Comparison of ENCODE assay signal across 8 cellular contexts in the genomic region with DNA sequence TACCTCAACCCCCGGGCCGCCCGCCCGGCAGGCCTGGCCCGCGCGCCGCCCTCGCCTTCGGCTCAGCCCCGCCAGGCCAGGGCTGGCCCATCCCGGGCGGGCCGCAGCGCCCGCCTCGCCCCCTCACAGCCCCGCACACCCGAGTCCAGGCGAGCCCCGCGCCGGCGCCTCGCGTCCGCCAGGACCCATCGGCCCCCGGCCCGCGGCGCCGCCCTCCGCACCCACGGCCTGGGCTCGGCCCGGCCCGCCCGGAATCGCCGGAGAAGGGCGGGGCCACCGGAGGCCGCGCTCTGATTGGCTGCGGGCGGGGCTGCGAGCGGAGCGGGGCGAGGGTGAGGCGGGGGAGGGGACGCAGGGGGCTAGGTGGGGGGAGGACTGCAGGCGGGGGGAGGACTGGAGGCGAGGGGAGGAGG. TPM values are rescaled to one million over a fixed set of nuclear protein-coding genes. Genes with fewer than 3 reads are reported as not detected.
DNase-seq lines count a peak whose midpoint lies in the region; ATAC-seq and TF ChIP-seq lines count a peak whose summit lies in the region.

No MANE protein-coding gene starts in this region.

- no peaks in the 10 kb centered on the region for H3K9me3 ChIP-seq in SK-N-SH
- no peaks in the 10 kb centered on the region for H3K9me3 ChIP-seq in upper lobe of right lung

- peaks cover 16% of the 10 kb centered on the region for H3K4me1 Mint-ChIP-seq in activated naive CD8-positive, alpha-beta T cell treated with anti-CD3 and anti-CD28 coated beads, Interleukin-2, amount 10 ng/mL, durations not matched to agents 7 days and 5 days

- H3K9me3 Mint-ChIP-seq in activated naive CD8-positive, alpha-beta T cell treated with anti-CD3 and anti-CD28 coated beads, Interleukin-2, amount 10 ng/mL, durations not matched to agents 7 days and 5 days: no peaks in the 10 kb centered on the region

- no peaks in the 10 kb centered on the region for H3K9me2 ChIP-seq in SK-N-SH

- H3K27ac Mint-ChIP-seq in activated naive CD8-positive, alpha-beta T cell treated with anti-CD3 and anti-CD28 coated beads, Interleukin-2, amount 10 ng/mL, durations not matched to agents 7 days and 5 days: peak overlapping the region; percentile 71

- CTCF ChIA-PET in SK-N-SH (lab: Yijun Ruan, JAX): interaction anchor here (0.7 to 4.4 kb wide), 10 partner anchors 10 to 179 kb away, joined by 3 to 39 read pairs (median 4); partner anchors contain the start of gene STK10

- peak overlapping the region; percentile 94 for H3K4me2 ChIP-seq in SK-N-SH

- peak overlapping the region; percentile 82 for H3K4me3 Mint-ChIP-seq in activated naive CD8-positive, alpha-beta T cell treated with anti-CD3 and anti-CD28 coated beads, Interleukin-2, amount 10 ng/mL, durations not matched to agents 7 days and 5 days

- H3K4me1 ChIP-seq in SK-N-SH (ENCODE audit: control insufficient read depth in 1 of 2, insufficient read depth in 2 of 2, low read depth in 1 of 2, low read length in 1 of 2) (peaks cover 5 to 8% of the 10 kb centered on the region in 2 experiments; a peak in 3 of 4 replicates), upper lobe of right lung (peaks cover 12% of the 10 kb centered on the region)

- H2AFZ ChIP-seq in SK-N-SH (ENCODE audit: low read depth): peak overlapping the region; percentile 95; the same call in 1 of the 2 replicates

- peak; percentile 75 for ATAC-seq in GM21723 (IDR thresholded peaks at IDR 0.05; ENCODE audit: unreplicated experiment)
- peak; percentile 91 for ATAC-seq in activated naive CD8-positive, alpha-beta T cell treated with anti-CD3 and anti-CD28 coated beads, Interleukin-2, amount 10 ng/mL, durations not matched to agents 7 days and 5 days (ENCODE audit: low read depth)
- peak; percentile 94 for ATAC-seq in upper lobe of right lung

- peak overlapping the region; percentile 89 for H3K9ac ChIP-seq in SK-N-SH

- DNase-seq in GM03348 (ENCODE audit: low spot score): peak; percentile 98
- DNase-seq in Jurkat, Clone E6-1 (ENCODE audit: low read depth, low spot score): peak; percentile 54
- peak; percentile 98 for DNase-seq in SK-N-SH
- peak; percentile 90 for DNase-seq in activated naive CD8-positive, alpha-beta T cell treated with anti-CD3 and anti-CD28 coated beads, Interleukin-2, amount 10 ng/mL, durations not matched to agents 7 days and 5 days
- DNase-seq in cardiac septum (ENCODE audit: low spot score): peak; percentile 95
- DNase-seq in pons (ENCODE audit: low spot score): peak; percentile 74
- peak; percentile 93 for DNase-seq in upper lobe of right lung

- H3K27ac ChIP-seq in SK-N-SH (ENCODE audit: low read depth in 2 of 2, low read length in 1 of 2) (peak overlapping the region; percentile 58 to 86; a peak in 3 of 4 replicates), upper lobe of right lung (peak overlapping the region; percentile 74)

- H3K36me3 ChIP-seq in SK-N-SH (replicated peaks in 1 of 2; ENCODE audit: control insufficient read depth in 1 of 2, insufficient read depth in 2 of 2, low read length in 1 of 2): peaks cover 0 to 5% of the 10 kb centered on the region in 2 experiments
- no peaks in the 10 kb centered on the region for H3K36me3 ChIP-seq in upper lobe of right lung

- POLR2A ChIA-PET in SK-N-SH (lab: Yijun Ruan, JAX): interaction anchor here (1.6 to 2.0 kb wide), 2 partner anchors 177 to 278 kb away, joined by 5 to 9 read pairs; partner anchors contain the start of gene FBXW11
- POLR2A ChIA-PET in activated naive CD8-positive, alpha-beta T cell treated with anti-CD3 and anti-CD28 coated beads, Interleukin-2, amount 10 ng/mL, durations not matched to agents 7 days and 5 days (lab: Charles Lee): interaction anchor here (1.1 to 1.6 kb wide), 5 partner anchors 10 to 277 kb away, joined by 3 to 7 read pairs (median 5); no protein-coding TSS in a partner anchor

- peak overlapping the region; percentile 81 for H3K4me3 ChIP-seq in Jurkat, Clone E6-1 (ENCODE audit: low read length)
- H3K4me3 ChIP-seq in SK-N-SH (ENCODE audit: low read depth in 2 of 2, low read length in 1 of 2): peak overlapping the region; percentile 74 to 77
- peak overlapping the region; percentile 92 for H3K4me3 ChIP-seq in upper lobe of right lung

- TF ChIP-seq CTCF in SK-N-SH (IDR thresholded peaks at IDR 0.05) (no peak), upper lobe of right lung (IDR thresholded peaks at IDR 0.05) (no peak)

- WGBS in SK-N-SH (ENCODE audit: low lambda C conversion rate): under 1% methylated on average over 14 of the region's 55 CpGs

- intact Hi-C loops in cardiac septum (cut with DNase I) (loop anchor here (2.0 to 10.0 kb wide), 5 partner anchors 95 to 369 kb away; partner anchors contain the start of genes FBXW11, SH3PXD2B and STK10), upper lobe of right lung (cut with DNase I) (loop anchor here (10.0 kb wide), 1 partner anchor 179 kb away; no protein-coding TSS in a partner anchor)

- H3K27me3 ChIP-seq in SK-N-SH (ENCODE audit: insufficient read depth) (no peaks in the 10 kb centered on the region), upper lobe of right lung (no peaks in the 10 kb centered on the region)

- H3K36me3 Mint-ChIP-seq in activated naive CD8-positive, alpha-beta T cell treated with anti-CD3 and anti-CD28 coated beads, Interleukin-2, amount 10 ng/mL, durations not matched to agents 7 days and 5 days: peaks cover 3% of the 10 kb centered on the region

- H3K79me2 ChIP-seq in SK-N-SH (ENCODE audit: insufficient read depth): peaks cover 45% of the 10 kb centered on the region

- TF ChIP-seq EP300 in SK-N-SH (IDR thresholded peaks at IDR 0.05; ENCODE audit: borderline replicate concordance in 1 of 2, low read depth in 1 of 2, low read length in 1 of 2): no peak

- peaks cover 14% of the 10 kb centered on the region for H3F3A ChIP-seq in SK-N-SH (replicated peaks; ENCODE audit: insufficient read depth)

- peaks cover 13% of the 10 kb centered on the region for H3K27me3 Mint-ChIP-seq in activated naive CD8-positive, alpha-beta T cell treated with anti-CD3 and anti-CD28 coated beads, Interleukin-2, amount 10 ng/mL, durations not matched to agents 7 days and 5 days

- TF ChIP-seq RAD21 in SK-N-SH (IDR thresholded peaks at IDR 0.05; ENCODE audit: low read length): no peak

- peaks cover 43% of the 10 kb centered on the region for H4K20me1 ChIP-seq in SK-N-SH (ENCODE audit: insufficient read depth)

TF ChIP-seq in SK-N-SH, 30 proteins besides CTCF, POLR2A, EP300 and RAD21:
- no peak for TF ChIP-seq TEAD4 (IDR thresholded peaks at IDR 0.05; ENCODE audit: borderline replicate concordance, insufficient read depth)
- TF ChIP-seq NRF1 (IDR thresholded peaks at IDR 0.05; ENCODE audit: low read depth, low read length): no peak
- TF ChIP-seq GATA2 (CRISPR knock-in tag; IDR thresholded peaks at IDR 0.05): no peak
- TF ChIP-seq FOSL2 (IDR thresholded peaks at IDR 0.05; ENCODE audit: borderline replicate concordance, low read depth): no peak
- peak; percentile 29; the same call in 1 of the 2 replicates for TF ChIP-seq POLR2AphosphoS5 (IDR thresholded peaks at IDR 0.05; ENCODE audit: low read depth, low read length)

RNA-seq across cellular contexts. Expression of gene UBTD2, which starts 0.3 kb away (rescaled TPM):
- polyA plus RNA-seq in Jurkat, Clone E6-1 (2012; ENCODE audit: insufficient read depth, insufficient read length): 19.8 TPM
- 13.8 and 15.5 TPM in 2 replicates for polyA plus RNA-seq in SK-N-SH (2012; rRNA removed)
- polyA plus RNA-seq in SK-N-SH (2012; cell fraction: cytosol; rRNA removed): 21.8 and 23.7 TPM in 2 replicates
- 4.6 and 7.5 TPM in 2 replicates for polyA plus RNA-seq in SK-N-SH (2012; cell fraction: nucleus; rRNA removed)
- 1 to 10 TPM; 7.2 to 7.6 TPM for total RNA-seq in activated naive CD8-positive, alpha-beta T cell treated with anti-CD3 and anti-CD28 coated beads, Interleukin-2, amount 10 ng/mL, durations not matched to agents 7 days and 5 days
- total RNA-seq in cardiac septum (11.8 TPM), upper lobe of right lung (18.8 TPM)

Comparison
In these comparisons a context has a peak if more than half of its experiments do, and no peak if none do; other contexts are left out.
1. Peak in every context shown above with its lines: DNase-seq, ATAC-seq, H3K4me3 ChIP-seq and H3K27ac ChIP-seq.